ENCODE assay signal across 1 cellular context in the genomic region with DNA sequence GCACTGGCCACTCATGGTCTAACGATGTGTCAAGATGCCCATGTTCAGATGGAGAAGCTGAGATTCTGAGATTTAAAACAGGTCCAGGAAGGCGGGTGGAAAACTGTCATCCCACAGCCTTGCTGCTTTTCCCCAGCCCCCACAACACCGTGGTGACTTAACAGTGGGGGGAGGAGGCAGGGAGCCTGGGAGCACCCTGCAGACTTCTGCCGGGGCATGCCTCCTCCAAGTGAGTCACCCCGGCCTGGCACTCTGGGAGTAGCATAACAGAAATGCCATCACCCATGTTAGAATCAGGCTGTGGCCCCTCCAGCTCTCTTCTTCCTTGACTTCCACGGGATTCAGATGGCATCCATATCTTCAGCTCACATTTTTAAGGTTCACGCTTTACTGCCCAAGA.
TF ChIP-seq lines count a peak whose summit lies in the region.

No MANE protein-coding gene starts in this region.

TF ChIP-seq in IMR-90, 13 proteins besides CTCF, POLR2A, EP300 and RAD21:
- TF ChIP-seq, protein P1, sequence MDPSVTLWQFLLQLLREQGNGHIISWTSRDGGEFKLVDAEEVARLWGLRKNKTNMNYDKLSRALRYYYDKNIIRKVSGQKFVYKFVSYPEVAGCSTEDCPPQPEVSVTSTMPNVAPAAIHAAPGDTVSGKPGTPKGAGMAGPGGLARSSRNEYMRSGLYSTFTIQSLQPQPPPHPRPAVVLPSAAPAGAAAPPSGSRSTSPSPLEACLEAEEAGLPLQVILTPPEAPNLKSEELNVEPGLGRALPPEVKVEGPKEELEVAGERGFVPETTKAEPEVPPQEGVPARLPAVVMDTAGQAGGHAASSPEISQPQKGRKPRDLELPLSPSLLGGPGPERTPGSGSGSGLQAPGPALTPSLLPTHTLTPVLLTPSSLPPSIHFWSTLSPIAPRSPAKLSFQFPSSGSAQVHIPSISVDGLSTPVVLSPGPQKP (IDR thresholded peaks at IDR 0.05; ENCODE audit: borderline replicate concordance, low read depth, low read length): no peak
- TF ChIP-seq MAFK (IDR thresholded peaks at IDR 0.05; ENCODE audit: low read depth, low read length) (no peak), FOS (IDR thresholded peaks at IDR 0.05; ENCODE audit: low read depth, low read length) (no peak), RFX5 (IDR thresholded peaks at IDR 0.05; ENCODE audit: low read depth, low read length) (no peak), CEBPB (IDR thresholded peaks at IDR 0.05; ENCODE audit: low read depth, low read length) (no peak), CHD1 (IDR thresholded peaks at IDR 0.05; ENCODE audit: low read depth, low read length) (no peak), SMC3 (IDR thresholded peaks at IDR 0.05; ENCODE audit: low read depth, low read length) (no peak)
TF ChIP-seq in IMR-90: peak in this region for 0.
